ENCODE assay signal across 9 cellular contexts in the genomic region with DNA sequence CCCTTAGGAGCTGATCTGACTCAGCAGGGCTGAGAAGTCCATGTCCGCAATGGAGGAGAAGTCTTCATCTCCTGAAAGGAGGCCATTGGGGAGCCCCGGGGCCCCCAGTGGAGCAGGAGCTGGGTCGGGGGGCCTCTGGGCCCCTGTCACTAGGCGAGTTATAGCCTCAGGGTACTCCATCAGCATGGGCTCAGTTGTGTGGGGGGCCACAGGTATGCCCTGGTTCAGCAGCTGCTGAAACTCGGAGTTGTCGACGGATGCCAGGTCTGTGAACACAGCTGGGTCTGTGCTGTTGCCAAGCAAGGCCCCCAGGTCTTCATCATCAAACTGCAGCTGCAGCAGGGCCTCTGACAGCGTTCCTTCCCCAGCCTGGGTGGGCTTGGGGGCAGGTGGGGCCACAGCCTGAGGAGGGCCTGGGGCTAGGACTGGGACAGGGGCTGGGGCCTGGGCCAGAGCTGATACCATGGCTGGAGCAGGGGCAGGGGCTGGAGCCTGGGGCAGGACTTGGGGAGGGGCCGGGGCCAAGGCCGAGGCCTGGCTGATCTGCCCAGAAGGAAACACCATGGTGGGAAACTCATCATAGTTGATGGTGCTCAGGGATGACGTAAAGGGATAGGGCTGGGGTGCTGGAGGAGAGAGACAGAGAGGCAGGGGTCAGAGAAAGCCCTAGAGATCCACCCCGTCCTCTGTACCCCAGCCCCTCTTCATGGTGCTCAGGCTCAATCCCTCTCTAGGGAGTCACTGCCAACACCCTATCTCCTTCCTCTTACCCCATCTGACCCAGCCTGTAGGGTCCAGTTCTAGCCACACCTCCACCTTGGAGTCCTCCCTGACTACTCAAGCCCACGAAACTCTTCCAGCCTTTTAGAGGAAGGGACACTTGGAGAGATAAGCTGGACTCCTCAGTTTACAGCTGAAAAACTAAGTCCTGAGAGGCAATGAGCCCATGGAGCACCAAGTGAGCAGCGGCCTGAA. TPM values are rescaled to one million over a fixed set of nuclear protein-coding genes. Genes with fewer than 3 reads are reported as not detected.
DNase-seq lines count a peak whose midpoint lies in the region; ATAC-seq and TF ChIP-seq lines count a peak whose summit lies in the region.
"Had no signal": no experiment of that assay in that cellular context is flagged by ENCODE, and none has a peak within 500 bp of the region (broad histone marks: within the 10 kb centered on the region; RNA-seq: fewer than 3 reads in every experiment).

No MANE protein-coding gene starts in this region.

- DNase-seq in Calu3 (no peak), PC-9 (no peak), posterior vena cava (ENCODE audit: low spot score) (peak; percentile 73), NCI-H526 treated with DMSO at 0.1 percent for 48 hours (lab: John Stamatoyannopoulos, UW) (no peak), SHP77 (lab: John Stamatoyannopoulos, UW) (no peak)
- DNase-seq in effector memory CD8-positive, alpha-beta T cell, result peak in 1 of 3 experiments; percentile 7
- DNase-seq: GF-D8, KBM-7 had no signal

- no peaks in the 10 kb centered on the region for H3K9me2 ChIP-seq in PC-9 (ENCODE audit: insufficient read depth)

- no peaks in the 10 kb centered on the region for H3K9me3 ChIP-seq in PC-9 (ENCODE audit: insufficient read depth, low read depth)

- intact Hi-C loops in Calu3 (cut with micrococcal nuclease; ENCODE audit: unreplicated experiment) (no loop called here), PC-9 (cut with micrococcal nuclease; ENCODE audit: unreplicated experiment) (loop anchor here (5.0 kb wide), 2 partner anchors 37 to 358 kb away; a partner anchor contains a TSS), posterior vena cava (cut with DNase I) (no loop called here)

- TF ChIP-seq CTCF in Calu3 (IDR thresholded peaks at IDR 0.05; ENCODE audit: unreplicated experiment) (no peak), PC-9 (conservative IDR thresholded peaks at IDR 0.05) (no peak)

- H3K4me2 ChIP-seq in PC-9, result 0 out of 2 replicates have a peak overlapping the region, but pooled peaks have one; percentile 76

- H3F3A ChIP-seq in PC-9 (ENCODE audit: insufficient read depth, low read depth), result peaks cover 41% of the 10 kb centered on the region

- no peaks in the 10 kb centered on the region for H3K9me3 Mint-ChIP-seq in Calu3 (ENCODE audit: low read depth, unreplicated experiment)
- no peaks in the 10 kb centered on the region for H3K9me3 Mint-ChIP-seq in effector memory CD8-positive, alpha-beta T cell

- POLR2A ChIA-PET in PC-9 (lab: Charles Lee; ENCODE audit: unreplicated experiment), result interaction anchor here (0.8 kb wide), 1 partner anchor 16 kb away, joined by 6 read pairs; a partner anchor contains a TSS

- CTCF ChIA-PET in Calu3 (lab: Charles Lee), result interaction anchor here (0.9 kb wide), 1 partner anchor 40 kb away, joined by 3 read pairs; a partner anchor contains a TSS
- CTCF ChIA-PET in PC-9 (lab: Charles Lee), result interaction anchor here (0.7 kb wide), 1 partner anchor 77 kb away, joined by 8 read pairs; no protein-coding TSS in a partner anchor

- no TSS peak for BruUV-seq in Calu3 (replicated peaks; lab: Mats Ljungman, UMichigan)
- no TSS peak for BruUV-seq in PC-9 (replicated peaks; lab: Mats Ljungman, UMichigan)

- no peaks in the 10 kb centered on the region; the same call in 1 of the 2 replicates for H4K20me1 ChIP-seq in PC-9 (ENCODE audit: insufficient read depth)

- peaks cover 85% of the 10 kb centered on the region for H3K36me3 Mint-ChIP-seq in Calu3 (ENCODE audit: insufficient read depth, unreplicated experiment)
- H3K36me3 Mint-ChIP-seq in effector memory CD8-positive, alpha-beta T cell (ENCODE audit: insufficient read depth), result peaks cover 98% of the 10 kb centered on the region

- peaks cover 26% of the 10 kb centered on the region; the same call in 1 of the 2 replicates for H3K36me3 ChIP-seq in PC-9 (ENCODE audit: low read depth)

- H3K4me3 ChIP-seq in PC-9, result no peak overlapping the region

- H3K27me3 Mint-ChIP-seq in Calu3 (ENCODE audit: unreplicated experiment), result no peaks in the 10 kb centered on the region
- no peaks in the 10 kb centered on the region for H3K27me3 Mint-ChIP-seq in effector memory CD8-positive, alpha-beta T cell

- peaks cover 38% of the 10 kb centered on the region for H3K4me1 Mint-ChIP-seq in Calu3 (ENCODE audit: low read depth, unreplicated experiment)
- H3K4me1 Mint-ChIP-seq in effector memory CD8-positive, alpha-beta T cell (ENCODE audit: low read depth in 2 of 2), result peaks cover 52 to 57% of the 10 kb centered on the region in 2 donors

- H3K27ac Mint-ChIP-seq in Calu3 (ENCODE audit: unreplicated experiment), result peak overlapping the region; percentile 36
- H3K27ac Mint-ChIP-seq in effector memory CD8-positive, alpha-beta T cell, result peak overlapping the region; percentile 96 to 97

- H3K4me3 Mint-ChIP-seq in Calu3 (ENCODE audit: low read depth, unreplicated experiment), result no peak overlapping the region
- H3K4me3 Mint-ChIP-seq in effector memory CD8-positive, alpha-beta T cell, result peak overlapping the region; percentile 10 to 33

- H2AFZ ChIP-seq in PC-9, result no peak overlapping the region

- H3K4me1 ChIP-seq in PC-9 (replicated peaks; ENCODE audit: insufficient read depth), result peaks cover 35% of the 10 kb centered on the region

- no peak overlapping the region for H3K27ac ChIP-seq in PC-9

- H3K79me2 ChIP-seq in PC-9 (ENCODE audit: low read depth), result no peaks in the 10 kb centered on the region

- H3K27me3 ChIP-seq in PC-9 (ENCODE audit: insufficient read depth, low read depth), result no peaks in the 10 kb centered on the region

- no peak for ATAC-seq in effector memory CD8-positive, alpha-beta T cell (replicated peaks)
- ATAC-seq in GM21515 (IDR thresholded peaks at IDR 0.05; ENCODE audit: unreplicated experiment), result no peak

RNA-seq across cellular contexts. Expression of a gene that starts 8.1 kb away (rescaled TPM):
- total RNA-seq in Calu3 (2022) (76.4 and 79.6 TPM in 2 replicates), PC-9 (2021) (59.5 and 86.8 TPM in 2 replicates), posterior vena cava (10 to 100 TPM; 57.6 to 80.8 TPM)

RNA-seq across cellular contexts. Expression of a gene that starts 16.8 kb away (rescaled TPM):
- 33.0 and 41.3 TPM in 2 replicates for total RNA-seq in Calu3 (2022)
- total RNA-seq in PC-9 (2021), result 65.6 and 81.3 TPM in 2 replicates
- 10 to 100 TPM; 62.9 to 64.2 TPM for total RNA-seq in posterior vena cava

RNA-seq across cellular contexts. Expression of a gene that starts 39.1 kb away (rescaled TPM):
- 72.8 and 77.4 TPM in 2 replicates for total RNA-seq in Calu3 (2022)
- 76.9 and 85.9 TPM in 2 replicates for total RNA-seq in PC-9 (2021)
- total RNA-seq in posterior vena cava, result 10 to 100 TPM; 21.3 to 22.6 TPM

RNA-seq across cellular contexts. Expression of a gene that starts 40.6 kb away (rescaled TPM):
- total RNA-seq in Calu3 (2022) (86.3 and 91.4 TPM in 2 replicates), PC-9 (2021) (87.2 and 90.3 TPM in 2 replicates), posterior vena cava (10 to 100 TPM; 39.1 to 46.3 TPM)

RNA-seq across cellular contexts. Expression of a gene that starts 57.4 kb away (rescaled TPM):
- 50.9 and 51.0 TPM in 2 replicates for total RNA-seq in Calu3 (2022)
- 49.6 and 57.1 TPM in 2 replicates for total RNA-seq in PC-9 (2021)
- total RNA-seq in posterior vena cava, result 10 to 100 TPM; 62.3 to 65.0 TPM
